In genomic region chr12:110566993-110567392, GRCh38 we compare ENCODE assay signal across 19 cellular contexts. TPM values are rescaled to one million over a fixed set of nuclear protein-coding genes. Genes with fewer than 3 reads are reported as not detected.
DNase-seq lines count a peak whose midpoint lies in the region; ATAC-seq and TF ChIP-seq lines count a peak whose summit lies in the region.
"Had no signal": no experiment of that assay in that cellular context is flagged by ENCODE, and none has a peak within 500 bp of the region (broad histone marks: within the 10 kb centered on the region; RNA-seq: fewer than 3 reads in every experiment).

No MANE protein-coding gene starts in this region.

- CTCF ChIA-PET in activated CD8-positive, alpha-beta memory T cell treated with anti-CD3 and anti-CD28 coated beads, Interleukin-2, amount 10 ng/mL, durations not matched to agents 7 days and 5 days (lab: Charles Lee), result interaction anchor here (0.8 kb wide), 1 partner anchor 33 kb away, joined by 3 read pairs; no protein-coding TSS in a partner anchor
- CTCF ChIA-PET in CD4-positive, alpha-beta memory T cell (lab: Charles Lee; ENCODE audit: partially characterized antibody), result interaction anchor here (0.8 to 10.2 kb wide), 7 partner anchors 9 to 321 kb away, joined by 3 to 102 read pairs (median 4); no protein-coding TSS in a partner anchor
- CTCF ChIA-PET in activated B cell treated with CpG ODN at 0.5 μM for 24 hours (lab: Charles Lee), result interaction anchor here (1.0 to 1.7 kb wide), 3 partner anchors 15 to 54 kb away, joined by 4 read pairs; no protein-coding TSS in a partner anchor

- intact Hi-C loops in CD4-positive, alpha-beta memory T cell (cut with micrococcal nuclease), result no loop called here
- intact Hi-C loops in activated B cell treated with CpG ODN at 0.5 μM for 24 hours (cut with micrococcal nuclease), result loop anchor here (1.0 kb wide), 1 partner anchor 10 kb away; no protein-coding TSS in a partner anchor

- peaks cover 0 to 7% of the 10 kb centered on the region in 2 donors for H3K9me3 ChIP-seq in CD4-positive, alpha-beta memory T cell (ENCODE audit: control insufficient read depth in 1 of 2, low read length in 2 of 2)
- H3K9me3 ChIP-seq: neutrophil had no signal

- peaks cover 5% of the 10 kb centered on the region for H3K9me3 Mint-ChIP-seq in activated CD8-positive, alpha-beta memory T cell treated with anti-CD3 and anti-CD28 coated beads, Interleukin-2, amount 10 ng/mL, durations not matched to agents 7 days and 5 days (ENCODE audit: low read depth)
- peaks cover 2 to 23% (median 16%) of the 10 kb centered on the region in 8 donors for H3K9me3 Mint-ChIP-seq in CD4-positive, alpha-beta memory T cell
- H3K9me3 Mint-ChIP-seq in activated B cell treated with CpG ODN at 0.5 μM for 24 hours, result peaks cover 3% of the 10 kb centered on the region
- H3K9me3 Mint-ChIP-seq in naive B cell, result peaks cover 0 to 22% (median 15%) of the 10 kb centered on the region in 7 donors

- POLR2A ChIA-PET in CD4-positive, alpha-beta memory T cell (lab: Charles Lee; ENCODE audit: partially characterized antibody), result interaction anchor here (1.1 to 1.9 kb wide), 5 partner anchors 10 to 117 kb away, joined by 4 to 8 read pairs (median 4); partner anchors contain the start of genes ARPC3, FAM216A and GPN3
- POLR2A ChIA-PET in activated B cell treated with CpG ODN at 0.5 μM for 24 hours (lab: Charles Lee), result interaction anchor here (0.6 to 2.1 kb wide), 3 partner anchors 8 to 14 kb away, joined by 3 to 5 read pairs (median 3); no protein-coding TSS in a partner anchor

- H3K27me3 Mint-ChIP-seq in activated CD8-positive, alpha-beta memory T cell treated with anti-CD3 and anti-CD28 coated beads, Interleukin-2, amount 10 ng/mL, durations not matched to agents 7 days and 5 days, result no peaks in the 10 kb centered on the region
- H3K27me3 Mint-ChIP-seq in CD4-positive, alpha-beta memory T cell, result no peaks in the 10 kb centered on the region
- H3K27me3 Mint-ChIP-seq in activated B cell treated with CpG ODN at 0.5 μM for 24 hours (no peaks in the 10 kb centered on the region), naive B cell (no peaks in the 10 kb centered on the region)

- no peak overlapping the region for H3K4me3 Mint-ChIP-seq in activated CD8-positive, alpha-beta memory T cell treated with anti-CD3 and anti-CD28 coated beads, Interleukin-2, amount 10 ng/mL, durations not matched to agents 7 days and 5 days
- peak overlapping the region in 2 of 8 donors; percentile 4 to 17 for H3K4me3 Mint-ChIP-seq in CD4-positive, alpha-beta memory T cell
- H3K4me3 Mint-ChIP-seq in activated B cell treated with CpG ODN at 0.5 μM for 24 hours (no peak overlapping the region), naive B cell (peak overlapping the region in 3 of 8 donors; percentile 8 to 59 (median 14))

- no peak for TF ChIP-seq CTCF in activated B cell treated with CpG ODN at 0.5 μM for 24 hours (IDR thresholded peaks at IDR 0.05)

- DNase-seq in activated CD8-positive, alpha-beta memory T cell treated with anti-CD3 and anti-CD28 coated beads for 24 hours, result peak; percentile 32
- no peak for DNase-seq in activated CD8-positive, alpha-beta memory T cell treated with anti-CD3 and anti-CD28 coated beads, Interleukin-2, amount 10 ng/mL, durations not matched to agents 7 days and 5 days
- DNase-seq in CD4-positive, alpha-beta memory T cell, result no peak
- DNase-seq in activated B cell treated with CpG ODN at 0.5 μM for 24 hours, result no peak
- DNase-seq in naive B cell, result no peak
- DNase-seq in glomerular visceral epithelial cell (ENCODE audit: extremely low spot score), result no peak
- DNase-seq: ACHN; activated gamma-delta T cell treated with Interleukin-2 at 50 U/mL for 16 hours; kidney glomerular epithelial cell; NCI-H2081; NCI-H524; SHP77; stimulated activated CD4-positive, alpha-beta T cell treated with anti-CD3 and anti-CD28 coated beads, Interleukin-15, amount 100 ng/mL, for 24 hours; stimulated activated naive CD4-positive, alpha-beta T cell; transverse colon; WERI-Rb-1 had no signal

- peaks cover 34% of the 10 kb centered on the region for H3K4me1 Mint-ChIP-seq in activated CD8-positive, alpha-beta memory T cell treated with anti-CD3 and anti-CD28 coated beads, Interleukin-2, amount 10 ng/mL, durations not matched to agents 7 days and 5 days
- H3K4me1 Mint-ChIP-seq in CD4-positive, alpha-beta memory T cell, result peaks cover 35 to 66% (median 46%) of the 10 kb centered on the region in 4 donors
- peaks cover 64% of the 10 kb centered on the region for H3K4me1 Mint-ChIP-seq in activated B cell treated with CpG ODN at 0.5 μM for 24 hours
- peaks cover 25 to 70% (median 56%) of the 10 kb centered on the region in 3 donors for H3K4me1 Mint-ChIP-seq in naive B cell

- H3K27ac ChIP-seq in CD4-positive, alpha-beta memory T cell (ENCODE audit: low read depth, low read length), result no peak overlapping the region
- H3K27ac ChIP-seq: WERI-Rb-1 had no signal

- no peaks in the 10 kb centered on the region for H3K27me3 ChIP-seq in CD4-positive, alpha-beta memory T cell (ENCODE audit: insufficient read depth, low read length)
- H3K27me3 ChIP-seq: neutrophil, transverse colon had no signal

- H3K36me3 ChIP-seq in CD4-positive, alpha-beta memory T cell (ENCODE audit: insufficient read depth, low read length), result no peaks in the 10 kb centered on the region
- H3K36me3 ChIP-seq: neutrophil, transverse colon, WERI-Rb-1 had no signal

- peaks cover 48% of the 10 kb centered on the region for H3K4me1 ChIP-seq in CD4-positive, alpha-beta memory T cell (ENCODE audit: insufficient read depth, low read length)

- no peak overlapping the region for H3K27ac Mint-ChIP-seq in activated CD8-positive, alpha-beta memory T cell treated with anti-CD3 and anti-CD28 coated beads, Interleukin-2, amount 10 ng/mL, durations not matched to agents 7 days and 5 days
- H3K27ac Mint-ChIP-seq in CD4-positive, alpha-beta memory T cell, result peak overlapping the region in 6 of 7 donors; percentile 18 to 82 (median 66)
- H3K27ac Mint-ChIP-seq in activated B cell treated with CpG ODN at 0.5 μM for 24 hours (peak overlapping the region; percentile 61), naive B cell (peak overlapping the region in 4 of 6 donors; percentile 41 to 93 (median 84))

- no peak overlapping the region for H3K4me3 ChIP-seq in CD4-positive, alpha-beta memory T cell (ENCODE audit: low read length in 2 of 2)
- H3K4me3 ChIP-seq: transverse colon had no signal

- ATAC-seq in activated CD8-positive, alpha-beta memory T cell treated with anti-CD3 and anti-CD28 coated beads, Interleukin-2, amount 10 ng/mL, durations not matched to agents 7 days and 5 days, result no peak
- ATAC-seq in activated B cell treated with CpG ODN at 0.5 μM for 24 hours (ENCODE audit: low read depth) (no peak), naive B cell (ENCODE audit: low read depth in 2 of 2) (no peak), GM18907 (IDR thresholded peaks at IDR 0.05; ENCODE audit: unreplicated experiment) (no peak), HG02571 (IDR thresholded peaks at IDR 0.05; ENCODE audit: unreplicated experiment) (no peak)

- H3K36me3 Mint-ChIP-seq in activated CD8-positive, alpha-beta memory T cell treated with anti-CD3 and anti-CD28 coated beads, Interleukin-2, amount 10 ng/mL, durations not matched to agents 7 days and 5 days, result peaks cover 30% of the 10 kb centered on the region
- peaks cover 13 to 18% of the 10 kb centered on the region in 2 donors for H3K36me3 Mint-ChIP-seq in CD4-positive, alpha-beta memory T cell
- H3K36me3 Mint-ChIP-seq in activated B cell treated with CpG ODN at 0.5 μM for 24 hours (ENCODE audit: low read depth) (peaks cover 17% of the 10 kb centered on the region), naive B cell (peaks cover 7 to 14% of the 10 kb centered on the region in 2 donors)

RNA-seq across cellular contexts. Expression of gene PPTC7, which starts 16.1 kb away (rescaled TPM):
- total RNA-seq in activated CD8-positive, alpha-beta memory T cell treated with anti-CD3 and anti-CD28 coated beads, Interleukin-2, amount 10 ng/mL, durations not matched to agents 7 days and 5 days, result 10 to 100 TPM; 23.2 to 32.9 TPM
- 10 to 100 TPM; 32.6 to 35.6 TPM for total RNA-seq in CD4-positive, alpha-beta memory T cell
- polyA plus RNA-seq in CD4-positive, alpha-beta memory T cell, result 10 to 100 TPM in 1 of 2 donors, 1 to 10 TPM in 1; 4.7 to 12.6 TPM
- 34.5 and 40.8 TPM in 2 replicates for total RNA-seq in activated B cell treated with CpG ODN at 0.5 μM for 24 hours
- polyA plus RNA-seq in naive B cell (ENCODE audit: low read depth in 6 of 6), result 10 to 100 TPM in 5 of 6 donors, 1 to 10 TPM in 1; 7.1 to 21.3 (median 15.9) TPM

RNA-seq across cellular contexts. Expression of gene TCTN1, which starts 46.9 kb away (rescaled TPM):
- 1 to 10 TPM; 5.5 to 5.8 TPM for total RNA-seq in activated CD8-positive, alpha-beta memory T cell treated with anti-CD3 and anti-CD28 coated beads, Interleukin-2, amount 10 ng/mL, durations not matched to agents 7 days and 5 days
- 1 to 10 TPM; 5.8 to 7.7 TPM for total RNA-seq in CD4-positive, alpha-beta memory T cell
- polyA plus RNA-seq in CD4-positive, alpha-beta memory T cell, result 1 to 10 TPM; 5.9 to 6.1 TPM
- 22.4 and 29.5 TPM in 2 replicates for total RNA-seq in activated B cell treated with CpG ODN at 0.5 μM for 24 hours
- 100 to 1,000 TPM in 1 of 6 donors, 10 to 100 TPM in 5; 52.8 to 109 (median 84.3) TPM for polyA plus RNA-seq in naive B cell (ENCODE audit: low read depth in 6 of 6)
